ENCODE assay signal across 8 cellular contexts in genomic region chr2:3223080-3223923, GRCh38.
DNase-seq lines count a peak whose midpoint lies in the region; ATAC-seq lines count a peak whose summit lies in the region.

No MANE protein-coding gene starts in this region.

- H3K9me3 Mint-ChIP-seq in immature natural killer cell = peaks cover 0 to 2% (median 0%) of the 10 kb centered on the region in 6 donors
- H3K9me3 Mint-ChIP-seq in stimulated activated effector memory CD8-positive, alpha-beta T cell treated with anti-CD3 and anti-CD28 coated beads, Interleukin-12 subunit alpha, Interleukin-12 subunit beta, amount 100 ng/mL, for 72 hours = peaks cover 5% of the 10 kb centered on the region

- ATAC-seq in GM19035 (IDR thresholded peaks at IDR 0.05; ENCODE audit: unreplicated experiment) (peak; percentile 92), HG03108 (IDR thresholded peaks at IDR 0.05; ENCODE audit: unreplicated experiment) (peak; percentile 98)
- peak; percentile 96 for ATAC-seq in stimulated activated effector memory CD8-positive, alpha-beta T cell treated with anti-CD3 and anti-CD28 coated beads, Interleukin-12 subunit alpha, Interleukin-12 subunit beta, amount 100 ng/mL, for 72 hours

- peak; percentile 21 to 24 for DNase-seq in activated CD8-positive, alpha-beta memory T cell treated with anti-CD3 and anti-CD28 coated beads for 1 hour (ENCODE audit: extremely low read depth in 1 of 2, low read depth in 1 of 2)
- DNase-seq in immature natural killer cell (peak; percentile 63 to 71 (median 65)), retina (no peak), cerebellar cortex (ENCODE audit: low spot score) (no peak), GOT3 (lab: John Stamatoyannopoulos, UW) (no peak)
- peak; percentile 69 to 94 for DNase-seq in stimulated activated effector memory CD8-positive, alpha-beta T cell treated with anti-CD3 and anti-CD28 coated beads, Interleukin-12 subunit alpha, Interleukin-12 subunit beta, amount 100 ng/mL, for 72 hours (ENCODE audit: low spot score in 2 of 2)

- peaks cover 0 to 5% (median 3%) of the 10 kb centered on the region in 3 donors for H3K27me3 Mint-ChIP-seq in immature natural killer cell (ENCODE audit: low read depth in 3 of 3)

- peak overlapping the region; percentile 90 to 96 (median 96) for H3K27ac Mint-ChIP-seq in immature natural killer cell
- peak overlapping the region; percentile 99 for H3K27ac Mint-ChIP-seq in stimulated activated effector memory CD8-positive, alpha-beta T cell treated with anti-CD3 and anti-CD28 coated beads, Interleukin-12 subunit alpha, Interleukin-12 subunit beta, amount 100 ng/mL, for 72 hours

- H3K36me3 Mint-ChIP-seq in immature natural killer cell = peaks cover 0 to 2% (median 0%) of the 10 kb centered on the region in 3 donors
- H3K36me3 Mint-ChIP-seq in stimulated activated effector memory CD8-positive, alpha-beta T cell treated with anti-CD3 and anti-CD28 coated beads, Interleukin-12 subunit alpha, Interleukin-12 subunit beta, amount 100 ng/mL, for 72 hours = peaks cover 16% of the 10 kb centered on the region

- peak overlapping the region; percentile 3 to 65 (median 12) for H3K4me3 Mint-ChIP-seq in immature natural killer cell
- H3K4me3 Mint-ChIP-seq in stimulated activated effector memory CD8-positive, alpha-beta T cell treated with anti-CD3 and anti-CD28 coated beads, Interleukin-12 subunit alpha, Interleukin-12 subunit beta, amount 100 ng/mL, for 72 hours = peak overlapping the region; percentile 54

- H3K4me1 Mint-ChIP-seq in immature natural killer cell = peaks cover 33 to 49% of the 10 kb centered on the region in 2 donors
- peaks cover 38% of the 10 kb centered on the region for H3K4me1 Mint-ChIP-seq in stimulated activated effector memory CD8-positive, alpha-beta T cell treated with anti-CD3 and anti-CD28 coated beads, Interleukin-12 subunit alpha, Interleukin-12 subunit beta, amount 100 ng/mL, for 72 hours

Comparison
In these comparisons a context has a peak if more than half of its experiments do, and no peak if none do; other contexts are left out.
1. DNase-seq: peak in activated CD8-positive, alpha-beta memory T cell treated with anti-CD3 and anti-CD28 coated beads for 1 hour (2 of 2), immature natural killer cell (3 of 3) and stimulated activated effector memory CD8-positive, alpha-beta T cell treated with anti-CD3 and anti-CD28 coated beads, Interleukin-12 subunit alpha, Interleukin-12 subunit beta, amount 100 ng/mL, for 72 hours (2 of 2); none in retina (single experiment), cerebellar cortex (single experiment) and GOT3 (single experiment).
2. Peak in every context shown above with its lines, with median percentiles within 50 percentile points of each other: ATAC-seq.